Comparison of ENCODE assay signal across 12 cellular contexts in the genomic region with DNA sequence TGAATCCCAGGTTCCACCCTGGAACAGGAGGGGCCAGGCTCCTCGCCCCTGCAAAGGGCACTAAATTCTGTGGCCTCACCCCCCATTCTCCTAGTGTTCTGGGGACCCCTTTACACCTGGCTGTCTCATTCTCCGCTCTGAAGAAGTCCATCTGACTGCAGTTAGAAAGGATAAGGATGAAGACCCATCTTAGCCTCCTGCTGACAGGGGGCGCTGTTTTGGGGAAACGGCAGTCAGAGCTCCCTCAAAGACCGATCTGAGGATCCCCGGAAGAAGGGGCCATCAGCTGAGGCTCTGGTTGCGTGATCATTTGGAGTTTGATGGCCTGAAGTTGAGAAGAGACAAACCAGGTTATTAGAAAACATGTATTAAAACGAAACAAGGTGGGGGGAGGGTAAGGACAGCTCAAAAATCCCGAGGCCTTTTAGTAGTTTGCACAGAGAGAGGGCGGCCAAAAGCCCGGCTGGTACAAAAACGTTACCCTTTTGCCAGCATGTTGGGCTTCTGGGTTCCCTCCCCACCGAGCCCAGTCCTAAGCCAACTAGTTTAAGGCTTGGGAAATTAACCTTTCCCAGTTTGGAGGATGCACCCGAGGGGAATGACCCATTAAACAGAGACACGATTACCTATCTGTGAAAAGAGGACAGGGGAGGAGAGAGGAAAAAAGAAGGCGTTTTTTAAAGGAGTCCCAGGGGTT.
DNase-seq lines count a peak whose midpoint lies in the region; ATAC-seq, FAIRE-seq and TF ChIP-seq lines count a peak whose summit lies in the region.
"Had no signal": no experiment of that assay in that cellular context is flagged by ENCODE, and none has a peak within 500 bp of the region (broad histone marks: within the 10 kb centered on the region; RNA-seq: fewer than 3 reads in every experiment).

No MANE protein-coding gene starts in this region.

- H3K9me3 ChIP-seq in Panc1 (ENCODE audit: control insufficient read depth, insufficient read depth, low read depth, low read length) = no peaks in the 10 kb centered on the region
- H3K9me3 ChIP-seq: adrenal gland had no signal

- in situ Hi-C loops in Panc1 (cut with HindIII; ENCODE audit: low pct_unique_long_range_greater_than_20kb, low sequenced_read_pairs) = no loop called here

- DNase-seq in D721Med (ENCODE audit: insufficient read length, low spot score) = no peak
- no peak for DNase-seq in GM20000 (ENCODE audit: low spot score)
- DNase-seq in Panc1 (ENCODE audit: low read depth, low spot score) = no peak
- DNase-seq in kidney epithelial cell (ENCODE audit: low read depth) = no peak
- no peak for DNase-seq in activated effector memory CD4-positive, alpha-beta T cell treated with Interleukin-2 at 50 U/mL for 16 hours
- DNase-seq in NCI-H2029 treated with DMSO at 0.1 percent for 48 hours (lab: John Stamatoyannopoulos, UW) = no peak
- DNase-seq in NOMO-1 treated with DMSO at 0.1 percent for 48 hours (lab: John Stamatoyannopoulos, UW; ENCODE audit: unreplicated experiment) = no peak
- no peak for DNase-seq in GDM1 (lab: John Stamatoyannopoulos, UW)
- DNase-seq: adrenal gland, naive B cell had no signal

- intact Hi-C loops in Panc1 (cut with micrococcal nuclease; ENCODE audit: unreplicated experiment) = no loop called here

- no peak overlapping the region for H3K27ac ChIP-seq in Panc1 (ENCODE audit: low read length)
- H3K27ac ChIP-seq: adrenal gland, SK-N-MC had no signal

- TF ChIP-seq CTCF in D721Med (IDR thresholded peaks at IDR 0.05; ENCODE audit: insufficient read depth, missing control alignments) = peak; percentile 11
- TF ChIP-seq CTCF in GM20000 (IDR thresholded peaks at IDR 0.05; ENCODE audit: extremely low read depth, missing control alignments) = peak; percentile 17
- TF ChIP-seq CTCF in Panc1 (IDR thresholded peaks at IDR 0.05) = peak; percentile 61
- TF ChIP-seq CTCF in kidney epithelial cell (IDR thresholded peaks at IDR 0.05; ENCODE audit: insufficient read depth, low read length, poor library complexity, severe bottlenecking) = peak; percentile 13

- CTCF ChIA-PET in Panc1 (lab: Charles Lee) = no interaction called here

- H3K4me3 ChIP-seq in Panc1 (ENCODE audit: low read depth in 2 of 2, low read length in 2 of 2) = no peak overlapping the region
- no peak overlapping the region for H3K4me3 ChIP-seq in kidney epithelial cell (ENCODE audit: low read depth, low read length)
- H3K4me3 ChIP-seq: adrenal gland, SK-N-MC had no signal

- no peak for ATAC-seq in Panc1

- H3K27me3 ChIP-seq in Panc1 (ENCODE audit: control insufficient read depth, insufficient read depth, low read length) (no peaks in the 10 kb centered on the region; the same call in 1 of the 2 replicates), kidney epithelial cell (ENCODE audit: control insufficient read depth, insufficient read depth, low read length) (no peaks in the 10 kb centered on the region)
- H3K27me3 ChIP-seq: adrenal gland had no signal

- POLR2A ChIA-PET in Panc1 (lab: Charles Lee) = no interaction called here

- H3K36me3 ChIP-seq in Panc1 (ENCODE audit: control insufficient read depth, insufficient read depth, low read length) (no peaks in the 10 kb centered on the region), kidney epithelial cell (ENCODE audit: control insufficient read depth, insufficient read depth, low read length) (no peaks in the 10 kb centered on the region)
- H3K36me3 ChIP-seq: adrenal gland had no signal

- H3K4me1 ChIP-seq in Panc1 (ENCODE audit: control insufficient read depth, insufficient read depth, low read length) = no peaks in the 10 kb centered on the region
- H3K4me1 ChIP-seq: adrenal gland had no signal

- no TSS peak for BruUV-seq in Panc1 (replicated peaks; lab: Mats Ljungman, UMichigan)

- no peak for FAIRE-seq in D721Med (lab: Jason Lieb, UNC)
- FAIRE-seq: endometrium had no signal

Comparison
In these comparisons a context has a peak if more than half of its experiments do, and no peak if none do; other contexts are left out.
1. CTCF ChIP-seq: peak in every context shown above with its lines; median percentile 61 in Panc1; 17 in GM20000; 13 in kidney epithelial cell; 11 in D721Med.